ENCODE assay signal across 20 cellular contexts in genomic region chr6:119602215-119603178, GRCh38.
DNase-seq lines count a peak whose midpoint lies in the region; ATAC-seq and TF ChIP-seq lines count a peak whose summit lies in the region.
"Had no signal": no experiment of that assay in that cellular context is flagged by ENCODE, and none has a peak within 500 bp of the region (broad histone marks: within the 10 kb centered on the region; RNA-seq: fewer than 3 reads in every experiment).

No MANE protein-coding gene starts in this region.

- no peaks in the 10 kb centered on the region for H3K27me3 ChIP-seq in endodermal cell (ENCODE audit: control insufficient read depth, insufficient read depth, low read length, poor library complexity, severe bottlenecking)
- H3K27me3 ChIP-seq: left lung, pancreas had no signal

- H3K9me3 ChIP-seq in endodermal cell (ENCODE audit: control insufficient read depth, low read length), result no peaks in the 10 kb centered on the region
- H3K9me3 ChIP-seq: left lung, pancreas, uterus had no signal

- ATAC-seq in left lobe of liver (no peak), HG03175 (IDR thresholded peaks at IDR 0.05; ENCODE audit: unreplicated experiment) (no peak)
- ATAC-seq: left lung had no signal

- H3K27ac ChIP-seq in endodermal cell (ENCODE audit: low read depth, low read length), result no peak overlapping the region
- H3K27ac ChIP-seq: epithelial cell of prostate, left lung, uterus had no signal

- H3K9me3 Mint-ChIP-seq in endodermal cell, result no peaks in the 10 kb centered on the region
- H3K9me3 Mint-ChIP-seq: activated naive CD8-positive, alpha-beta T cell treated with anti-CD3 and anti-CD28 coated beads, Interleukin-2, amount 10 ng/mL, durations not matched to agents 7 days and 5 days; stimulated activated naive CD8-positive, alpha-beta T cell treated with anti-CD3 and anti-CD28 coated beads, Interleukin-15, Interleukin-2, amounts not matched to agents 100 ng/mL and 50 ng/mL, for 24 hours had no signal

- H3K4me1 Mint-ChIP-seq in endodermal cell, result no peaks in the 10 kb centered on the region
- H3K4me1 Mint-ChIP-seq: activated naive CD8-positive, alpha-beta T cell treated with anti-CD3 and anti-CD28 coated beads, Interleukin-2, amount 10 ng/mL, durations not matched to agents 7 days and 5 days had no signal

- no peaks in the 10 kb centered on the region for H3K36me3 Mint-ChIP-seq in endodermal cell (ENCODE audit: low read depth)
- H3K36me3 Mint-ChIP-seq: activated naive CD8-positive, alpha-beta T cell treated with anti-CD3 and anti-CD28 coated beads, Interleukin-2, amount 10 ng/mL, durations not matched to agents 7 days and 5 days had no signal

- no peak overlapping the region for H3K9ac ChIP-seq in endodermal cell (ENCODE audit: extremely low read depth, low read length, poor library complexity, severe bottlenecking)

- H3K4me3 ChIP-seq in astrocyte of the spinal cord (ENCODE audit: low read depth, low read length) (no peak overlapping the region), endodermal cell (ENCODE audit: low read length) (no peak overlapping the region)
- H3K4me3 ChIP-seq: left lung, pancreas, uterus had no signal

- TF ChIP-seq CTCF in astrocyte of the spinal cord (IDR thresholded peaks at IDR 0.05; ENCODE audit: low read depth, low read length) (no peak), endodermal cell (conservative IDR thresholded peaks at IDR 0.05) (no peak)

- in situ Hi-C loops in astrocyte of the spinal cord (cut with HindIII; ENCODE audit: low sequenced_read_pairs), result no loop called here

- no peaks in the 10 kb centered on the region for H3K4me1 ChIP-seq in endodermal cell (ENCODE audit: control insufficient read depth, insufficient read depth, low read length)
- H3K4me1 ChIP-seq: left lung, uterus had no signal

- DNase-seq in AG08395 (ENCODE audit: low spot score), result peak; percentile 78
- peak; percentile 35 for DNase-seq in HuH-7.5 (ENCODE audit: low spot score)
- DNase-seq in astrocyte of the spinal cord (ENCODE audit: low read depth, low spot score), result peak; percentile 53
- DNase-seq in glomerular visceral epithelial cell (ENCODE audit: extremely low spot score), result peak; percentile 7
- DNase-seq in left lobe of liver (ENCODE audit: low spot score), result no peak
- no peak for DNase-seq in activated T-cell treated with anti-CD3 and anti-CD28 coated beads for 4 hours
- DNase-seq in endodermal cell, result no peak
- DNase-seq: activated naive CD8-positive, alpha-beta T cell treated with anti-CD3 and anti-CD28 coated beads, Interleukin-2, amount 10 ng/mL, durations not matched to agents 7 days and 5 days; activated T-cell treated with anti-CD3 and anti-CD28 coated beads, Interleukin-2, amount 50 U/mL, for 48 hours; Calu3; hypothalamus; KG1; left lung; NCI-H1105 treated with DMSO at 0.1 percent for 48 hours; NCI-H2171 treated with DMSO at 0.1 percent for 48 hours; uterus had no signal

- no peak overlapping the region for H3K27ac Mint-ChIP-seq in endodermal cell
- H3K27ac Mint-ChIP-seq: activated naive CD8-positive, alpha-beta T cell treated with anti-CD3 and anti-CD28 coated beads, Interleukin-2, amount 10 ng/mL, durations not matched to agents 7 days and 5 days; stimulated activated naive CD8-positive, alpha-beta T cell treated with anti-CD3 and anti-CD28 coated beads, Interleukin-15, Interleukin-2, amounts not matched to agents 100 ng/mL and 50 ng/mL, for 24 hours had no signal

- no peaks in the 10 kb centered on the region for H3K36me3 ChIP-seq in endodermal cell (ENCODE audit: control insufficient read depth, insufficient read depth, low read length)
- H3K36me3 ChIP-seq: left lung, pancreas, uterus had no signal

- no peaks in the 10 kb centered on the region for H3K27me3 Mint-ChIP-seq in endodermal cell (ENCODE audit: insufficient read depth)
- H3K27me3 Mint-ChIP-seq: activated naive CD8-positive, alpha-beta T cell treated with anti-CD3 and anti-CD28 coated beads, Interleukin-2, amount 10 ng/mL, durations not matched to agents 7 days and 5 days had no signal

- WGBS in endodermal cell (ENCODE audit: insufficient coverage in 1 of 2, insufficient read length in 1 of 2), 2 experiments, result 95% methylated on average over 3 of the region's 3 CpGs; no CpG with 5 or more reads in 1 of the 2 experiments

- H3K4me3 Mint-ChIP-seq in endodermal cell, result no peak overlapping the region
- H3K4me3 Mint-ChIP-seq: activated naive CD8-positive, alpha-beta T cell treated with anti-CD3 and anti-CD28 coated beads, Interleukin-2, amount 10 ng/mL, durations not matched to agents 7 days and 5 days; stimulated activated naive CD8-positive, alpha-beta T cell treated with anti-CD3 and anti-CD28 coated beads, Interleukin-15, Interleukin-2, amounts not matched to agents 100 ng/mL and 50 ng/mL, for 24 hours had no signal

Comparison
In these comparisons a context has a peak if more than half of its experiments do, and no peak if none do; other contexts are left out.
1. DNase-seq: peak in AG08395 (single experiment), HuH-7.5 (single experiment), astrocyte of the spinal cord (single experiment) and glomerular visceral epithelial cell (single experiment); none in left lobe of liver (single experiment), activated T-cell treated with anti-CD3 and anti-CD28 coated beads for 4 hours (single experiment) and endodermal cell (single experiment).